Comparison of ENCODE assay signal across 1 cellular context in the genomic region with DNA sequence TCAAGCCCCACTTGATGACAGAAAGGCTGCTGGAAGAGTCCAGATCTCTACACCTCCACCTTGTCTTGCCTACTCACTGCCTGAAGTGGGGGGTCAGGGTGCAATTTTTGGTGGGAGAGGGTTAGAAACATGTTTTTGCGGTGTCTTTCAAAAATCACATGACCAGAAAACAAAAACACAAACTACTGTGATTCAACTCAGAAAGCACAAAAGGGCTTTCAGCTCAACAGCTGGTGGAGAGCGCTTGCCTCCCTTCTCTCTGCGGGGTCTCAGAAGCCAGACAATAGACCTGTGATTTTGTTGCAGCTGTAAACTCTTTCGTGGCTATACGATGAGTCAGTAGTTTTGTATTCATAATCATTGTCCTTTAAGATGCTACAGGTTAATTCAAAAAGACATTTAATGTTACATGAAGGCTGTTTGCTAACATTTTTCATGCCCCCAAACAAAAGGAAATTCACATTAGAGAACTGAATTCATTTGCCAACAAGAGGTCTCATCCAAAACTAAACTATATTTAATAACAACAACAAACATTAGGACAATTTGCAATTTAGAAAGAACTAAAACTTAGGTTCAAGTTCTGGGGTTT.
TF ChIP-seq lines count a peak whose summit lies in the region.

No MANE protein-coding gene starts in this region.

TF ChIP-seq in GM23338, 12 proteins besides CTCF, POLR2A, EP300 and RAD21 (continued from another document):
- TF ChIP-seq, protein P1, sequence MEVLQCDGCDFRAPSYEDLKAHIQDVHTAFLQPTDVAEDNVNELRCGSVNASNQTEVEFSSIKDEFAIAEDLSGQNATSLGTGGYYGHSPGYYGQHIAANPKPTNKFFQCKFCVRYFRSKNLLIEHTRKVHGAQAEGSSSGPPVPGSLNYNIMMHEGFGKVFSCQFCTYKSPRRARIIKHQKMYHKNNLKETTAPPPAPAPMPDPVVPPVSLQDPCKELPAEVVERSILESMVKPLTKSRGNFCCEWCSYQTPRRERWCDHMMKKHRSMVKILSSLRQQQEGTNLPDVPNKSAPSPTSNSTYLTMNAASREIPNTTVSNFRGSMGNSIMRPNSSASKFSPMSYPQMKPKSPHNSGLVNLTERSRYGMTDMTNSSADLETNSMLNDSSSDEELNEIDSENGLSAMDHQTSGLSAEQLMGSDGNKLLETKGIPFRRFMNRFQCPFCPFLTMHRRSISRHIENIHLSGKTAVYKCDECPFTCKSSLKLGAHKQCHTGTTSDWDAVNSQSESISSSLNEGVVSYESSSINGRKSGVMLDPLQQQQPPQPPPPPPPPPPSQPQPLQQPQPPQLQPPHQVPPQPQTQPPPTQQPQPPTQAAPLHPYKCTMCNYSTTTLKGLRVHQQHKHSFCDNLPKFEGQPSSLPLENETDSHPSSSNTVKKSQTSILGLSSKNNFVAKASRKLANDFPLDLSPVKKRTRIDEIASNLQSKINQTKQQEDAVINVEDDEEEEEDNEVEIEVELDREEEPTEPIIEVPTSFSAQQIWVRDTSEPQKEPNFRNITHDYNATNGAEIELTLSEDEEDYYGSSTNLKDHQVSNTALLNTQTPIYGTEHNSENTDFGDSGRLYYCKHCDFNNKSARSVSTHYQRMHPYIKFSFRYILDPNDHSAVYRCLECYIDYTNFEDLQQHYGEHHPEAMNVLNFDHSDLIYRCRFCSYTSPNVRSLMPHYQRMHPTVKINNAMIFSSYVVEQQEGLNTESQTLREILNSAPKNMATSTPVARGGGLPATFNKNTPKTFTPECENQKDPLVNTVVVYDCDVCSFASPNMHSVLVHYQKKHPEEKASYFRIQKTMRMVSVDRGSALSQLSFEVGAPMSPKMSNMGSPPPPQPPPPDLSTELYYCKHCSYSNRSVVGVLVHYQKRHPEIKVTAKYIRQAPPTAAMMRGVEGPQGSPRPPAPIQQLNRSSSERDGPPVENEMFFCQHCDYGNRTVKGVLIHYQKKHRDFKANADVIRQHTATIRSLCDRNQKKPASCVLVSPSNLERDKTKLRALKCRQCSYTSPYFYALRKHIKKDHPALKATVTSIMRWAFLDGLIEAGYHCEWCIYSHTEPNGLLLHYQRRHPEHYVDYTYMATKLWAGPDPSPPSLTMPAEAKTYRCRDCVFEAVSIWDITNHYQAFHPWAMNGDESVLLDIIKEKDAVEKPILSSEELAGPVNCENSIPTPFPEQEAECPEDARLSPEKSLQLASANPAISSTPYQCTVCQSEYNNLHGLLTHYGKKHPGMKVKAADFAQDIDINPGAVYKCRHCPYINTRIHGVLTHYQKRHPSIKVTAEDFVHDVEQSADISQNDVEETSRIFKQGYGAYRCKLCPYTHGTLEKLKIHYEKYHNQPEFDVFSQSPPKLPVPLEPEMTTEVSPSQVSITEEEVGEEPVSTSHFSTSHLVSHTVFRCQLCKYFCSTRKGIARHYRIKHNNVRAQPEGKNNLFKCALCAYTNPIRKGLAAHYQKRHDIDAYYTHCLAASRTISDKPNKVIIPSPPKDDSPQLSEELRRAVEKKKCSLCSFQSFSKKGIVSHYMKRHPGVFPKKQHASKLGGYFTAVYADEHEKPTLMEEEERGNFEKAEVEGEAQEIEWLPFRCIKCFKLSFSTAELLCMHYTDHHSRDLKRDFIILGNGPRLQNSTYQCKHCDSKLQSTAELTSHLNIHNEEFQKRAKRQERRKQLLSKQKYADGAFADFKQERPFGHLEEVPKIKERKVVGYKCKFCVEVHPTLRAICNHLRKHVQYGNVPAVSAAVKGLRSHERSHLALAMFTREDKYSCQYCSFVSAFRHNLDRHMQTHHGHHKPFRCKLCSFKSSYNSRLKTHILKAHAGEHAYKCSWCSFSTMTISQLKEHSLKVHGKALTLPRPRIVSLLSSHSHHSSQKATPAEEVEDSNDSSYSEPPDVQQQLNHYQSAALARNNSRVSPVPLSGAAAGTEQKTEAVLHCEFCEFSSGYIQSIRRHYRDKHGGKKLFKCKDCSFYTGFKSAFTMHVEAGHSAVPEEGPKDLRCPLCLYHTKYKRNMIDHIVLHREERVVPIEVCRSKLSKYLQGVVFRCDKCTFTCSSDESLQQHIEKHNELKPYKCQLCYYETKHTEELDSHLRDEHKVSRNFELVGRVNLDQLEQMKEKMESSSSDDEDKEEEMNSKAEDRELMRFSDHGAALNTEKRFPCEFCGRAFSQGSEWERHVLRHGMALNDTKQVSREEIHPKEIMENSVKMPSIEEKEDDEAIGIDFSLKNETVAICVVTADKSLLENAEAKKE (CRISPR knock-in tag; IDR thresholded peaks at IDR 0.05), result no peak
- TF ChIP-seq ZNF331 (CRISPR knock-in tag; IDR thresholded peaks at IDR 0.05; ENCODE audit: low read depth), result no peak
- TF ChIP-seq STAT1 (IDR thresholded peaks at IDR 0.05; ENCODE audit: unreplicated experiment), result no peak
- TF ChIP-seq JUNB (IDR thresholded peaks at IDR 0.05; ENCODE audit: unreplicated experiment), result no peak
- no peak for TF ChIP-seq EZH2phosphoT487 (IDR thresholded peaks at IDR 0.05; ENCODE audit: unreplicated experiment)
- TF ChIP-seq CREB1 (CRISPR knock-in tag; IDR thresholded peaks at IDR 0.05; ENCODE audit: low read depth), result no peak
- TF ChIP-seq POLR2AphosphoS5 (IDR thresholded peaks at IDR 0.05; ENCODE audit: low read depth), result no peak
- no peak for TF ChIP-seq ZNF114 (CRISPR knock-in tag; IDR thresholded peaks at IDR 0.05)
- no peak for TF ChIP-seq EZH2 (IDR thresholded peaks at IDR 0.05; ENCODE audit: low read depth, unreplicated experiment)
- TF ChIP-seq, protein P2, sequence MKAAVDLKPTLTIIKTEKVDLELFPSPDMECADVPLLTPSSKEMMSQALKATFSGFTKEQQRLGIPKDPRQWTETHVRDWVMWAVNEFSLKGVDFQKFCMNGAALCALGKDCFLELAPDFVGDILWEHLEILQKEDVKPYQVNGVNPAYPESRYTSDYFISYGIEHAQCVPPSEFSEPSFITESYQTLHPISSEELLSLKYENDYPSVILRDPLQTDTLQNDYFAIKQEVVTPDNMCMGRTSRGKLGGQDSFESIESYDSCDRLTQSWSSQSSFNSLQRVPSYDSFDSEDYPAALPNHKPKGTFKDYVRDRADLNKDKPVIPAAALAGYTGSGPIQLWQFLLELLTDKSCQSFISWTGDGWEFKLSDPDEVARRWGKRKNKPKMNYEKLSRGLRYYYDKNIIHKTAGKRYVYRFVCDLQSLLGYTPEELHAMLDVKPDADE (IDR thresholded peaks at IDR 0.05), result no peak
TF ChIP-seq in GM23338: peak in this region for 0.
